1 cellular context compared by ENCODE assay signal in genomic region chr22:30733081-30733680, GRCh38.
TF ChIP-seq lines count a peak whose summit lies in the region.

No MANE protein-coding gene starts in this region.

TF ChIP-seq in WTC11, 78 proteins besides CTCF, POLR2A, EP300 and RAD21 (continued from another document):
- TF ChIP-seq KAT7 (CRISPR knock-in tag; IDR thresholded peaks at IDR 0.05; ENCODE audit: borderline replicate concordance): no peak
- TF ChIP-seq ZNF396 (CRISPR knock-in tag; IDR thresholded peaks at IDR 0.05; ENCODE audit: borderline replicate concordance): no peak
- no peak for TF ChIP-seq ARID4B (CRISPR knock-in tag; IDR thresholded peaks at IDR 0.05; ENCODE audit: borderline replicate concordance)
- no peak for TF ChIP-seq E2F1 (CRISPR knock-in tag; IDR thresholded peaks at IDR 0.05)
- TF ChIP-seq PRRX2 (CRISPR knock-in tag; IDR thresholded peaks at IDR 0.05): no peak
- TF ChIP-seq JUN (CRISPR knock-in tag; IDR thresholded peaks at IDR 0.05): no peak
- no peak for TF ChIP-seq PREB (CRISPR knock-in tag; IDR thresholded peaks at IDR 0.05; ENCODE audit: borderline replicate concordance)
